ENCODE assay signal across 14 cellular contexts in the genomic region with DNA sequence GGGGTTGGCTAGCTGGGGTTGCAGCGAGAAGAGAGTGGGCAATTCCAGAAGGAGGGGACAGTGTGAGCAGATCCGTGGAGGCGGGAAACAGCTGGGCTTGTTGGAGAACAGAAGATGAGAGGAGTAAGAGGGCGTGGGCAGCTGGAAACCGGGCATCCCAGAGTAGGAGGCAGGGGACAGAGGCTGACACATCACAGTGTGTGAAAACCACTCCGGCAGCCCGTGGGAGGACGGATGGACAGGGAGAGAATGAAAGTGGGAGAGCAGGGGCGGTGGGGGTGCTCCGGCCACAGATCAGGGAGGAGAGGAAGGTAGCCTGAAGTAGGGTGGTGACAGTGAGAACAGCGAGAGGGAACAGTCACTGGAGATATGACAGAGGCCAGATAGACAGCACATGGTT. TPM values are rescaled to one million over a fixed set of nuclear protein-coding genes. Genes with fewer than 3 reads are reported as not detected.
"Had no signal": no experiment of that assay in that cellular context is flagged by ENCODE, and none has a peak within 500 bp of the region (broad histone marks: within the 10 kb centered on the region; RNA-seq: fewer than 3 reads in every experiment).

No MANE protein-coding gene starts in this region.

- H3K27ac ChIP-seq: lower lobe of right lung, vagina had no signal

- H3K27me3 Mint-ChIP-seq: activated naive CD8-positive, alpha-beta T cell treated with anti-CD3 and anti-CD28 coated beads, Interleukin-2, amount 50 U/mL, for 24 hours had no signal

- H3K27me3 ChIP-seq: tibial nerve, vagina had no signal

- H3K36me3 ChIP-seq: lower lobe of right lung, tibial nerve, vagina had no signal

- DNase-seq: activated CD4-positive, alpha-beta T cell treated with anti-CD3 and anti-CD28 coated beads, Interleukin-2, amount 50 U/mL, for 4 hours; activated CD4-positive, CD25-positive, alpha-beta regulatory T cell treated with anti-CD3 and anti-CD28 coated beads, Interleukin-2, amount 50 U/mL, for 72 hours; activated naive CD4-positive, alpha-beta T cell treated with Interleukin-2 at 50 U/mL for 16 hours; activated naive CD8-positive, alpha-beta T cell treated with anti-CD3 and anti-CD28 coated beads, Interleukin-2, amount 50 U/mL, for 24 hours; effector CD4-positive, alpha-beta T cell; lower lobe of right lung; midbrain; naive thymus-derived CD4-positive, alpha-beta T cell had no signal

- H3K4me3 Mint-ChIP-seq: activated naive CD8-positive, alpha-beta T cell treated with anti-CD3 and anti-CD28 coated beads, Interleukin-2, amount 50 U/mL, for 24 hours; naive thymus-derived CD4-positive, alpha-beta T cell; stimulated activated effector memory CD8-positive, alpha-beta T cell treated with anti-CD3 and anti-CD28 coated beads, Interleukin-12 subunit alpha, Interleukin-12 subunit beta, amount 100 ng/mL, for 72 hours had no signal

- H3K27ac Mint-ChIP-seq: activated naive CD8-positive, alpha-beta T cell treated with anti-CD3 and anti-CD28 coated beads, Interleukin-2, amount 50 U/mL, for 24 hours; naive thymus-derived CD4-positive, alpha-beta T cell; stimulated activated effector memory CD8-positive, alpha-beta T cell treated with anti-CD3 and anti-CD28 coated beads, Interleukin-12 subunit alpha, Interleukin-12 subunit beta, amount 100 ng/mL, for 72 hours had no signal

- H3K9me3 ChIP-seq: lower lobe of right lung, tibial nerve, vagina had no signal

- H3K4me3 ChIP-seq: lower lobe of right lung, tibial nerve, vagina had no signal

- H3K4me1 ChIP-seq: lower lobe of right lung, vagina had no signal

- H3K9me3 Mint-ChIP-seq: activated naive CD8-positive, alpha-beta T cell treated with anti-CD3 and anti-CD28 coated beads, Interleukin-2, amount 50 U/mL, for 24 hours; naive thymus-derived CD4-positive, alpha-beta T cell; stimulated activated effector memory CD8-positive, alpha-beta T cell treated with anti-CD3 and anti-CD28 coated beads, Interleukin-12 subunit alpha, Interleukin-12 subunit beta, amount 100 ng/mL, for 72 hours had no signal

- H3K36me3 Mint-ChIP-seq: naive thymus-derived CD4-positive, alpha-beta T cell; stimulated activated effector memory CD8-positive, alpha-beta T cell treated with anti-CD3 and anti-CD28 coated beads, Interleukin-12 subunit alpha, Interleukin-12 subunit beta, amount 100 ng/mL, for 72 hours had no signal

- ATAC-seq: activated naive CD8-positive, alpha-beta T cell treated with anti-CD3 and anti-CD28 coated beads, Interleukin-2, amount 50 U/mL, for 24 hours; lower lobe of right lung; naive thymus-derived CD4-positive, alpha-beta T cell; stimulated activated effector memory CD8-positive, alpha-beta T cell treated with anti-CD3 and anti-CD28 coated beads, Interleukin-12 subunit alpha, Interleukin-12 subunit beta, amount 100 ng/mL, for 72 hours had no signal

RNA-seq across cellular contexts. Expression of a gene that starts 26.7 kb away (rescaled TPM):
- total RNA-seq: cardiac septum; lower lobe of right lung; naive thymus-derived CD4-positive, alpha-beta T cell; osteocyte; T-helper 2 cell treated with Interferon-gamma antibody and Interleukin-4, amounts not matched to agents 100 ng/mL and 5 ng/mL, for 36 hours; tibial nerve had no signal
- polyA plus RNA-seq: naive thymus-derived CD4-positive, alpha-beta T cell had no signal
